ENCODE assay signal across 11 cellular contexts in genomic region chr18:63285332-63285731, GRCh38. TPM values are rescaled to one million over a fixed set of nuclear protein-coding genes. Genes with fewer than 3 reads are reported as not detected.
DNase-seq lines count a peak whose midpoint lies in the region; ATAC-seq, FAIRE-seq and TF ChIP-seq lines count a peak whose summit lies in the region.
"Had no signal": no experiment of that assay in that cellular context is flagged by ENCODE, and none has a peak within 500 bp of the region (broad histone marks: within the 10 kb centered on the region; RNA-seq: fewer than 3 reads in every experiment).

No MANE protein-coding gene starts in this region.

- H3K9ac ChIP-seq in mesendoderm (ENCODE audit: low read length), result no peak overlapping the region
- no peak overlapping the region for H3K9ac ChIP-seq in PC-3 (ENCODE audit: low read length)
- H3K9ac ChIP-seq: SK-N-SH had no signal

- TF ChIP-seq CTCF in GM12864 (IDR thresholded peaks at IDR 0.05; ENCODE audit: low read depth, low read length, missing control alignments) (no peak), PC-3 (conservative IDR thresholded peaks at IDR 0.05; ENCODE audit: low read depth, low read length) (no peak)

- intact Hi-C loops in PC-3 (cut with micrococcal nuclease), result no loop called here

- peak; percentile 55 for TF ChIP-seq POLR2A in Raji (IDR thresholded peaks at IDR 0.05; ENCODE audit: insufficient read depth, low read depth, low read length)

- no peak overlapping the region for H3K56ac ChIP-seq in mesendoderm (ENCODE audit: low read length)

- no peaks in the 10 kb centered on the region for H3K9me2 ChIP-seq in PC-3 (replicated peaks; ENCODE audit: low read length)
- H3K9me2 ChIP-seq: SK-N-SH had no signal

- no peak overlapping the region for H3K18ac ChIP-seq in mesendoderm (ENCODE audit: low read length)

- H4K5ac ChIP-seq in mesendoderm (ENCODE audit: low read length), result no peak overlapping the region

- H3K4ac ChIP-seq in mesendoderm (ENCODE audit: low read depth, low read length), result no peak overlapping the region

- no peaks in the 10 kb centered on the region for H4K20me1 ChIP-seq in PC-3 (ENCODE audit: low read length)

- no peaks in the 10 kb centered on the region for H3K36me3 ChIP-seq in mesendoderm (ENCODE audit: control insufficient read depth, insufficient read depth, low read length)
- no peaks in the 10 kb centered on the region for H3K36me3 ChIP-seq in PC-3 (ENCODE audit: low read depth, low read length)

- H3K79me1 ChIP-seq in mesendoderm (ENCODE audit: low read length), result no peaks in the 10 kb centered on the region

- POLR2A ChIA-PET in PC-3 (lab: Charles Lee; ENCODE audit: unreplicated experiment), result no interaction called here

- H2AFZ ChIP-seq in PC-3 (ENCODE audit: low read length), result no peak overlapping the region

- H3F3A ChIP-seq in PC-3 (ENCODE audit: low read length, unreplicated experiment), result no peaks in the 10 kb centered on the region

- no peak overlapping the region for H2BK120ac ChIP-seq in mesendoderm (ENCODE audit: low read depth, low read length)

- H3K4me3 ChIP-seq in GM12864 (ENCODE audit: low read depth, low read length), result no peak overlapping the region; the same call in 1 of the 2 replicates
- no peak overlapping the region for H3K4me3 ChIP-seq in mesendoderm (ENCODE audit: low read length)
- H3K4me3 ChIP-seq in PC-3 (ENCODE audit: low read length), result no peak overlapping the region

- no peak overlapping the region for H2BK15ac ChIP-seq in mesendoderm (replicated peaks; ENCODE audit: low read depth)

- peak; percentile 99 for FAIRE-seq in GM19239 (lab: Jason Lieb, UNC)
- FAIRE-seq: astrocyte had no signal

- CTCF ChIA-PET in PC-3 (lab: Charles Lee), result no interaction called here

- no peaks in the 10 kb centered on the region for H3K9me3 ChIP-seq in PC-3 (ENCODE audit: low read length)
- H3K9me3 ChIP-seq: SK-N-SH had no signal

- H4K8ac ChIP-seq in mesendoderm (ENCODE audit: low read depth, low read length), result no peak overlapping the region

- H3K27me3 ChIP-seq in mesendoderm (ENCODE audit: insufficient read depth, low read length, poor library complexity) (no peaks in the 10 kb centered on the region), PC-3 (ENCODE audit: low read length) (peaks cover 28% of the 10 kb centered on the region; the same call in 1 of the 2 replicates)

- ATAC-seq in HG02970 (IDR thresholded peaks at IDR 0.05; ENCODE audit: low FRiP score, unreplicated experiment), result peak; percentile 81
- ATAC-seq in PC-3, result no peak

- WGBS in mesendoderm (ENCODE audit: extremely low coverage, insufficient coverage, low lambda C conversion rate), result no CpG with 5 or more reads among the region's 6 CpGs

- BruUV-seq in PC-3 (replicated peaks; lab: Mats Ljungman, UMichigan), result no TSS peak

- no peak overlapping the region for H2AK5ac ChIP-seq in mesendoderm (ENCODE audit: low read length)

- no peak overlapping the region for H3K27ac ChIP-seq in mesendoderm (ENCODE audit: low read depth, low read length)
- H3K27ac ChIP-seq in PC-3 (ENCODE audit: low read length), result no peak overlapping the region

- no peak overlapping the region for H3K23ac ChIP-seq in mesendoderm (ENCODE audit: low read length)

- no peak overlapping the region for H3K4me2 ChIP-seq in mesendoderm (ENCODE audit: low read length)
- no peak overlapping the region for H3K4me2 ChIP-seq in PC-3 (ENCODE audit: low read length)
- H3K4me2 ChIP-seq: SK-N-SH had no signal

- peak; percentile 68 for DNase-seq in GM12864 (ENCODE audit: low read depth)
- no peak for DNase-seq in GM19239 (ENCODE audit: insufficient read length, low spot score)
- DNase-seq in occipital lobe (lab: John Stamatoyannopoulos, UW), result no peak
- no peak for DNase-seq in hypothalamus (lab: John Stamatoyannopoulos, UW)
- DNase-seq in mesendoderm, result no peak
- no peak for DNase-seq in PC-3
- DNase-seq: posterior cingulate gyrus, SK-N-SH had no signal

- peaks cover 1% of the 10 kb centered on the region for H3K4me1 ChIP-seq in mesendoderm (ENCODE audit: control insufficient read depth, low read depth, low read length)
- no peaks in the 10 kb centered on the region for H3K4me1 ChIP-seq in PC-3 (ENCODE audit: insufficient read depth, low read length)

- no peak overlapping the region for H2BK5ac ChIP-seq in mesendoderm (ENCODE audit: low read length)

- H3K79me2 ChIP-seq in mesendoderm (ENCODE audit: control insufficient read depth, insufficient read depth, low read length) (no peaks in the 10 kb centered on the region), PC-3 (ENCODE audit: low read length) (no peaks in the 10 kb centered on the region)

RNA-seq across cellular contexts. Expression of gene BCL2, which starts 34.2 kb away (rescaled TPM):
- total RNA-seq in occipital lobe, result 30.6 TPM
- 1.5 TPM for polyA plus RNA-seq in mesendoderm (2013, experiment 1 of 2)
- polyA plus RNA-seq in mesendoderm (2013, experiment 2 of 2), result 1.6 TPM
- total RNA-seq in PC-3 (2014; rRNA removed), result 1.3 and 1.5 TPM in 2 replicates

Comparison
In these comparisons a context has a peak if more than half of its experiments do, and no peak if none do; other contexts are left out.
1. RNA of gene BCL2, which starts 34.2 kb away (total RNA-seq): 30.6 TPM in occipital lobe (single experiment); 1.3 to 1.5 TPM in PC-3; every median in the first group is over 10 times any median in the second.